Comparison of ENCODE assay signal across 7 cellular contexts in the genomic region with DNA sequence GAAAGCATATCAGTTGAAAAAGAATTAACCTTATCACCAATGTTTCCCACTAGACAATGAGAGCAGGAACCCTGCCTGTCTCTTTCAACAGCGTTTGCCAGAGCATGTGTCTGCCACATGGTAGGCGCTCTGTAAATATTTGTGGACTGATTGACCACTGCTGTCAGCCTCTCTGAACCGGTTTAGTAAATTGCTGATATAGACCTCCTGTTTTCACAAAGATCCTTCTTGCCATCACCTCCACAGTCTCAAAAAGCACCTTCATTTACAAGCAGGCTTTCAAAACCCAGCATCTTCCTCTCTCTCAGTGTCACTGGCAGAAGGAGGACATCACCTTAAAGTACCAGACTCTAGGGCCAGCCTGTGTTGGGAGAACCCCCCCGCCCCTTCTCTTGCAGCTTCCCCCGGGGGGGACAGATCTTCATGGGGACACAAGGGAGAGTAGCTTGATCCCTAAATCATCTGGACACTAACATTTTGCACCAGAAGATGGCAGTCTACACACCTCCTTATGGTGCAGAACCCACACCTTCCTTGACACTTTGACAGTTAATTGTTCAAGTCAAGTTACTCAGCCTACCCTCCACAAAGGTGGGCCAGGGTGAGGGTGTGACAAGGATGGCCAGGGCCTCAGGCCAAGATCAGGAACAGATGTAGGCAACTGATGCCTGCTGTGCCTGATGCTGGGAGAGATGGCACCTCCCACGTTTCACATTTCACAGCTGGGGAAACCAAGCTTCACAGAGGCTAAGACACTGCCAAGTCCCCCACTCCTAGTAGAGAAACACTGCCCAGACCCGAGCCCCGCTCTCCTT. TPM values are rescaled to one million over a fixed set of nuclear protein-coding genes. Genes with fewer than 3 reads are reported as not detected.
DNase-seq lines count a peak whose midpoint lies in the region; ATAC-seq, FAIRE-seq and TF ChIP-seq lines count a peak whose summit lies in the region.

No MANE protein-coding gene starts in this region.

- no peaks in the 10 kb centered on the region for H3K36me3 Mint-ChIP-seq in activated CD4-positive, alpha-beta memory T cell treated with anti-CD3 and anti-CD28 coated beads for 36 hours

- H3K9ac ChIP-seq in endothelial cell of umbilical vein (replicated peaks; ENCODE audit: extremely low read depth, insufficient read depth, low read length), result no peak overlapping the region

- H3K27me3 ChIP-seq in endothelial cell of umbilical vein (ENCODE audit: control insufficient read depth in 2 of 2, insufficient read depth in 2 of 2, low read length in 2 of 2), result no peaks in the 10 kb centered on the region

- peaks cover 8% of the 10 kb centered on the region for H3K4me1 ChIP-seq in endothelial cell of umbilical vein (ENCODE audit: control insufficient read depth, extremely low read depth, insufficient read depth, low read length)

- no peak overlapping the region for H2AFZ ChIP-seq in endothelial cell of umbilical vein (ENCODE audit: low read depth, low read length)

- no peak overlapping the region for H3K4me3 ChIP-seq in GM12865 (ENCODE audit: low read depth, low read length)
- H3K4me3 ChIP-seq in endothelial cell of umbilical vein (replicated peaks in 1 of 3; ENCODE audit: insufficient read depth in 1 of 3, low read depth in 1 of 3, low read length in 3 of 3), result no peak overlapping the region

- intact Hi-C loops in activated CD4-positive, alpha-beta memory T cell treated with anti-CD3 and anti-CD28 coated beads for 36 hours (cut with micrococcal nuclease), result loop anchor here (1.0 to 5.0 kb wide), 3 partner anchors 86 to 426 kb away; no protein-coding TSS in a partner anchor
- intact Hi-C loops in endothelial cell of umbilical vein (cut with micrococcal nuclease), result loop anchor here (1.0 to 5.0 kb wide), 5 partner anchors 36 to 600 kb away; no protein-coding TSS in a partner anchor

- TF ChIP-seq POLR2A in endothelial cell of umbilical vein (IDR thresholded peaks at IDR 0.05; ENCODE audit: low read depth, low read length), result no peak

- dilution Hi-C loops in endothelial cell of umbilical vein (cut with MboI; ENCODE audit: extremely low pct_ligation_motif_present, low sequenced_read_pairs), result no loop called here

- H3K36me3 ChIP-seq in endothelial cell of umbilical vein (ENCODE audit: control insufficient read depth in 2 of 2, extremely low read depth in 1 of 2, insufficient read depth in 2 of 2, low read length in 2 of 2), result no peaks in the 10 kb centered on the region

- DNase-seq in GM12865 (ENCODE audit: low read depth) (peak; percentile 89), NCI-H524 treated with DMSO at 0.1 percent for 48 hours (lab: John Stamatoyannopoulos, UW) (peak; percentile 60), endothelial cell of umbilical vein (ENCODE audit: low read depth, low spot score) (peak; percentile 77), myocyte (ENCODE audit: low read depth) (peak; percentile 63), urothelium cell line (ENCODE audit: low spot score) (peak; percentile 83)
- peak; percentile 46 for DNase-seq in activated CD4-positive, alpha-beta memory T cell treated with anti-CD3 and anti-CD28 coated beads for 36 hours

- CTCF ChIA-PET in activated CD4-positive, alpha-beta memory T cell treated with anti-CD3 and anti-CD28 coated beads for 36 hours (lab: Charles Lee), result interaction anchor here (0.6 to 2.3 kb wide), 58 partner anchors 8 to 601 kb away, joined by 3 to 69 read pairs (median 4); a partner anchor contains a TSS
- CTCF ChIA-PET in endothelial cell of umbilical vein (lab: Charles Lee), result interaction anchor here (0.6 to 3.1 kb wide), 63 partner anchors 8 to 601 kb away, joined by 3 to 78 read pairs (median 5); a partner anchor contains a TSS

- BruUV-seq in endothelial cell of umbilical vein (replicated peaks; lab: Mats Ljungman, UMichigan), result no TSS peak

- H3K4me3 Mint-ChIP-seq in activated CD4-positive, alpha-beta memory T cell treated with anti-CD3 and anti-CD28 coated beads for 36 hours, result no peak overlapping the region

- peak; percentile 67 for ATAC-seq in HG02798 (IDR thresholded peaks at IDR 0.05; ENCODE audit: poor library complexity, unreplicated experiment)

- H3K27ac ChIP-seq in endothelial cell of umbilical vein (ENCODE audit: insufficient read depth, low read depth, low read length), result no peak overlapping the region

- H3K9me3 ChIP-seq in endothelial cell of umbilical vein (replicated peaks; ENCODE audit: control insufficient read depth, insufficient read depth, low read length), result no peaks in the 10 kb centered on the region

- POLR2A ChIA-PET in activated CD4-positive, alpha-beta memory T cell treated with anti-CD3 and anti-CD28 coated beads for 36 hours (lab: Charles Lee), result interaction anchor here (0.9 to 1.7 kb wide), 4 partner anchors 39 to 144 kb away, joined by 3 to 11 read pairs (median 4); no protein-coding TSS in a partner anchor
- POLR2A ChIA-PET in endothelial cell of umbilical vein (lab: Charles Lee), result interaction anchor here (1.0 to 1.5 kb wide), 2 partner anchors 167 to 626 kb away, joined by 3 read pairs; no protein-coding TSS in a partner anchor

- TF ChIP-seq CTCF in GM12865 (IDR thresholded peaks at IDR 0.05; ENCODE audit: insufficient read depth, low read depth, low read length, missing control alignments) (peak; percentile 74), endothelial cell of umbilical vein (IDR thresholded peaks at IDR 0.05; ENCODE audit: extremely low read depth in 1 of 2, insufficient read depth in 1 of 2, low read depth in 1 of 2, low read length in 2 of 2) (peak; percentile 54 to 63)

- H3K9me1 ChIP-seq in endothelial cell of umbilical vein (replicated peaks; ENCODE audit: control insufficient read depth, extremely low read depth, insufficient read depth, low read length), result no peaks in the 10 kb centered on the region

- H3K4me2 ChIP-seq in endothelial cell of umbilical vein (ENCODE audit: insufficient read depth, low read length), result no peak overlapping the region

- FAIRE-seq in endothelial cell of umbilical vein (lab: Jason Lieb, UNC), result peak; percentile 92
- peak; percentile 69 for FAIRE-seq in urothelium cell line (lab: Jason Lieb, UNC)

- H3K9me3 Mint-ChIP-seq in activated CD4-positive, alpha-beta memory T cell treated with anti-CD3 and anti-CD28 coated beads for 36 hours, result no peaks in the 10 kb centered on the region

- H3K79me2 ChIP-seq in endothelial cell of umbilical vein (ENCODE audit: control insufficient read depth, insufficient read depth, low read length), result no peaks in the 10 kb centered on the region

- H4K20me1 ChIP-seq in endothelial cell of umbilical vein (replicated peaks; ENCODE audit: control insufficient read depth, extremely low read depth, insufficient read depth, low read length), result no peaks in the 10 kb centered on the region

- H3K27me3 Mint-ChIP-seq in activated CD4-positive, alpha-beta memory T cell treated with anti-CD3 and anti-CD28 coated beads for 36 hours, result no peaks in the 10 kb centered on the region

- H3K4me1 Mint-ChIP-seq in activated CD4-positive, alpha-beta memory T cell treated with anti-CD3 and anti-CD28 coated beads for 36 hours (ENCODE audit: low read depth), result peaks cover 23% of the 10 kb centered on the region

- H3K27ac Mint-ChIP-seq in activated CD4-positive, alpha-beta memory T cell treated with anti-CD3 and anti-CD28 coated beads for 36 hours, result peak overlapping the region; percentile 35

TF ChIP-seq in endothelial cell of umbilical vein, 7 proteins besides CTCF, POLR2A, EP300 and RAD21:
- TF ChIP-seq EZH2 (IDR thresholded peaks at IDR 0.05; ENCODE audit: borderline replicate concordance, low read depth, low read length, severe bottlenecking) (no peak), MYC (IDR thresholded peaks at IDR 0.05; ENCODE audit: low read depth, low read length) (no peak), JUN (IDR thresholded peaks at IDR 0.05; ENCODE audit: borderline replicate concordance, insufficient read depth, insufficient read length, low read depth) (no peak), GATA2 (IDR thresholded peaks at IDR 0.05; ENCODE audit: insufficient read depth, insufficient read length, low read depth, low read length) (no peak), POLR2AphosphoS5 (IDR thresholded peaks at IDR 0.05; ENCODE audit: insufficient read depth, low read depth, low read length) (no peak), FOS (IDR thresholded peaks at IDR 0.05; ENCODE audit: borderline replicate concordance, insufficient read depth, low read length) (no peak)
- TF ChIP-seq, protein P1, sequence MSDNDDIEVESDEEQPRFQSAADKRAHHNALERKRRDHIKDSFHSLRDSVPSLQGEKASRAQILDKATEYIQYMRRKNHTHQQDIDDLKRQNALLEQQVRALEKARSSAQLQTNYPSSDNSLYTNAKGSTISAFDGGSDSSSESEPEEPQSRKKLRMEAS (IDR thresholded peaks at IDR 0.05; ENCODE audit: insufficient read depth, insufficient read length), result no peak

RNA-seq across cellular contexts. Expression of a gene that starts 37.8 kb away (rescaled TPM):
- total RNA-seq in activated CD4-positive, alpha-beta memory T cell treated with anti-CD3 and anti-CD28 coated beads for 36 hours, result 10 to 100 TPM; 46.1 to 48.9 TPM
- total RNA-seq in endothelial cell of umbilical vein, result 52.4 and 57.2 TPM in 2 replicates
- polyA plus RNA-seq in endothelial cell of umbilical vein, result 15.9 and 18.8 TPM in 2 replicates
- 19.9 and 26.5 TPM in 2 replicates for polyA plus RNA-seq in endothelial cell of umbilical vein (2011; cell fraction: cytosol; rRNA removed)
- polyA plus RNA-seq in endothelial cell of umbilical vein (2011; cell fraction: nucleus; rRNA removed), result 95.2 and 103 TPM in 2 replicates
- polyA plus RNA-seq in endothelial cell of umbilical vein (2012), result 27.8 and 35.5 TPM in 2 replicates
- polyA minus RNA-seq in endothelial cell of umbilical vein, result 40.0 and 46.1 TPM in 2 replicates
- 19.7 TPM for polyA minus RNA-seq in endothelial cell of umbilical vein (2011; cell fraction: cytosol; rRNA and poly(A)+ RNA removed)
- 81.2 and 93.6 TPM in 2 replicates for polyA minus RNA-seq in endothelial cell of umbilical vein (2011; cell fraction: nucleus; rRNA and poly(A)+ RNA removed)
- total RNA-seq in myocyte, result 27.1 and 28.6 TPM in 2 replicates
- 13.9 TPM for polyA plus RNA-seq in myocyte (2012)
